In genomic region chr11:47468598-47469214, GRCh38 we compare ENCODE assay signal across 13 cellular contexts. TPM values are rescaled to one million over a fixed set of nuclear protein-coding genes. Genes with fewer than 3 reads are reported as not detected.
A peak's percentile ranks its signal among the peaks of the same experiment; 100 is the strongest.
DNase-seq lines count a peak whose midpoint lies in the region; TF ChIP-seq lines count a peak whose summit lies in the region.
"Had no signal": no experiment of that assay in that cellular context is flagged by ENCODE, and none has a peak within 500 bp of the region (broad histone marks: within the 10 kb centered on the region; RNA-seq: fewer than 3 reads in every experiment).

No MANE protein-coding gene starts in this region.

- no peaks in the 10 kb centered on the region for H3K27me3 ChIP-seq in Caco-2 (replicated peaks; ENCODE audit: control insufficient read depth, insufficient read depth, low read length)
- no peaks in the 10 kb centered on the region for H3K27me3 ChIP-seq in Karpas-422 (ENCODE audit: low read length)
- H3K27me3 ChIP-seq in dorsolateral prefrontal cortex: no peaks in the 10 kb centered on the region
- H3K27me3 ChIP-seq in neutrophil: no peaks in the 10 kb centered on the region
- no peaks in the 10 kb centered on the region for H3K27me3 ChIP-seq in ascending aorta
- no peaks in the 10 kb centered on the region for H3K27me3 ChIP-seq in suprapubic skin

- H3K4me1 Mint-ChIP-seq in Caco-2 (ENCODE audit: low read depth, unreplicated experiment): peaks cover 7% of the 10 kb centered on the region
- H3K4me1 Mint-ChIP-seq: mesothelial cell of epicardium had no signal

- no peak overlapping the region for H3K4me2 ChIP-seq in Karpas-422 (ENCODE audit: low read depth, low read length, poor library complexity, severe bottlenecking)

- no peaks in the 10 kb centered on the region for H3K9me3 ChIP-seq in Caco-2
- H3K9me3 ChIP-seq in Karpas-422 (ENCODE audit: low read length): no peaks in the 10 kb centered on the region
- H3K9me3 ChIP-seq in neutrophil: no peaks in the 10 kb centered on the region
- H3K9me3 ChIP-seq in ascending aorta: no peaks in the 10 kb centered on the region
- H3K9me3 ChIP-seq in suprapubic skin: no peaks in the 10 kb centered on the region

- no peaks in the 10 kb centered on the region; the same call in none of the 2 replicates for H4K20me1 ChIP-seq in Karpas-422 (ENCODE audit: insufficient read depth, low read depth, low read length)

- H3K79me2 ChIP-seq in Karpas-422 (ENCODE audit: low read length): peaks cover 81% of the 10 kb centered on the region

- peaks cover 5% of the 10 kb centered on the region; the same call in 1 of the 2 replicates for H3K4me1 ChIP-seq in Caco-2
- peaks cover 57% of the 10 kb centered on the region for H3K4me1 ChIP-seq in Karpas-422 (ENCODE audit: low read length)
- no peaks in the 10 kb centered on the region for H3K4me1 ChIP-seq in neutrophil (ENCODE audit: control insufficient read depth in 1 of 2, insufficient read depth in 1 of 2, low read depth in 1 of 2, low read length in 1 of 2)
- H3K4me1 ChIP-seq in ascending aorta: peaks cover 0 to 7% of the 10 kb centered on the region in 2 donors
- H3K4me1 ChIP-seq in suprapubic skin: peaks cover 33% of the 10 kb centered on the region

- TF ChIP-seq CTCF in Caco-2 (IDR thresholded peaks at IDR 0.05; ENCODE audit: insufficient read depth in 1 of 2, low read depth in 1 of 2, low read length in 1 of 2, severe bottlenecking in 1 of 2, unreplicated experiment in 1 of 2) (no peak), dorsolateral prefrontal cortex (IDR thresholded peaks at IDR 0.05 in 54 of 56, conservative IDR thresholded peaks at IDR 0.05 in 2 of 56; ENCODE audit: low read depth in 1 of 56, partially characterized antibody in 56 of 56) (no peak), neutrophil (IDR thresholded peaks at IDR 0.05) (no peak), ascending aorta (IDR thresholded peaks at IDR 0.05) (no peak), suprapubic skin (IDR thresholded peaks at IDR 0.05) (no peak)

- no peak overlapping the region for H2AFZ ChIP-seq in Karpas-422 (ENCODE audit: low read length)

- peak overlapping the region; percentile 2 for H3K27ac Mint-ChIP-seq in Caco-2 (ENCODE audit: unreplicated experiment)

- POLR2A ChIA-PET in Caco-2 (lab: Charles Lee): no interaction called here

- 67% methylated on average over 8 of the region's 8 CpGs for WGBS in suprapubic skin

- H3K4me3 ChIP-seq in Caco-2 (ENCODE audit: low read depth, low read length) (no peak overlapping the region), Karpas-422 (ENCODE audit: low read length) (no peak overlapping the region), dorsolateral prefrontal cortex (no peak overlapping the region), neutrophil (ENCODE audit: low read depth in 1 of 2, low read length in 1 of 2) (no peak overlapping the region), ascending aorta (no peak overlapping the region), suprapubic skin (no peak overlapping the region)

- BruUV-seq in Caco-2 (replicated peaks; lab: Mats Ljungman, UMichigan): no TSS peak

- H3K9me2 ChIP-seq in Karpas-422 (replicated peaks; ENCODE audit: insufficient read depth, low read length): no peaks in the 10 kb centered on the region

- no peak for TF ChIP-seq POLR2A in suprapubic skin (IDR thresholded peaks at IDR 0.05)

- intact Hi-C loops in Caco-2 (cut with micrococcal nuclease; ENCODE audit: unreplicated experiment) (no loop called here), dorsolateral prefrontal cortex (cut with DNase I) (loop anchor here in 1 of 2 donors (5.0 kb wide), 1 partner anchor 84 kb away; the partner anchor contains the start of gene CELF1), ascending aorta (cut with DNase I) (loop anchor here (5.0 kb wide), 2 partner anchors 84 to 99 kb away; partner anchors contain the start of genes CELF1 and PTPMT1)

- no peaks in the 10 kb centered on the region for H3K9me3 Mint-ChIP-seq in Caco-2 (ENCODE audit: unreplicated experiment)
- H3K9me3 Mint-ChIP-seq: mesothelial cell of epicardium had no signal

- no peaks in the 10 kb centered on the region for H3K27me3 Mint-ChIP-seq in Caco-2 (ENCODE audit: insufficient read depth, unreplicated experiment)

- CTCF ChIA-PET in Caco-2 (lab: Charles Lee): no interaction called here

- in situ Hi-C loops in ACHN (cut with HindIII; ENCODE audit: low pct_ligation_motif_present, low pct_unique_long_range_greater_than_20kb, low sequenced_read_pairs): no loop called here

- H3K4me3 Mint-ChIP-seq in Caco-2 (ENCODE audit: unreplicated experiment): no peak overlapping the region
- H3K4me3 Mint-ChIP-seq: mesothelial cell of epicardium had no signal

- 0 out of 2 replicates have a peak, but pooled peaks cover 2% of the 10 kb centered on the region for H3K36me3 ChIP-seq in Caco-2 (ENCODE audit: control insufficient read depth, insufficient read depth, low read length)
- peaks cover 45% of the 10 kb centered on the region; the same call in 1 of the 2 replicates for H3K36me3 ChIP-seq in Karpas-422 (ENCODE audit: insufficient read depth, low read length)
- H3K36me3 ChIP-seq in neutrophil: peaks cover 79% of the 10 kb centered on the region
- peaks cover 27 to 43% of the 10 kb centered on the region in 2 donors for H3K36me3 ChIP-seq in ascending aorta
- H3K36me3 ChIP-seq in suprapubic skin: peaks cover 62% of the 10 kb centered on the region

- peaks cover 87% of the 10 kb centered on the region for H3K36me3 Mint-ChIP-seq in Caco-2 (ENCODE audit: insufficient read depth, unreplicated experiment)

- no peak overlapping the region for H3K9ac ChIP-seq in Karpas-422 (ENCODE audit: low read length)

- 0 out of 2 replicates have a peak overlapping the region, but pooled peaks have one; percentile 36 for H3K27ac ChIP-seq in Karpas-422 (ENCODE audit: low read length)
- peak overlapping the region in 55 of 59 donors; percentile 21 to 89 (median 80) for H3K27ac ChIP-seq in dorsolateral prefrontal cortex
- peak overlapping the region; percentile 35 for H3K27ac ChIP-seq in neutrophil
- peak overlapping the region in 1 of 2 donors; percentile 3 for H3K27ac ChIP-seq in ascending aorta
- H3K27ac ChIP-seq in suprapubic skin: no peak overlapping the region

- DNase-seq in Caco-2 (no peak), Karpas-422 (no peak), dorsolateral prefrontal cortex (no peak), NOMO-1 (lab: John Stamatoyannopoulos, UW; ENCODE audit: unreplicated experiment in 2 of 2) (no peak), ascending aorta (ENCODE audit: low spot score in 2 of 2) (no peak), suprapubic skin (ENCODE audit: low spot score in 2 of 2) (no peak), ACHN (no peak)
- DNase-seq: activated CD4-positive, alpha-beta T cell treated with anti-CD3 and anti-CD28 coated beads for 4 hours; DMS53; MM.1S had no signal

- TF ChIP-seq EP300 in suprapubic skin (IDR thresholded peaks at IDR 0.05): no peak

RNA-seq across cellular contexts. Expression of gene RAPSN, which starts 19.8 kb away (rescaled TPM):
- 0.93 and 2.0 TPM in 2 replicates for total RNA-seq in Caco-2 (2022)
- total RNA-seq in Karpas-422 (2014; rRNA removed; shearing (Covaris generic); ENCODE audit: low replicate concordance): 0.52 and 4.5 TPM in 2 replicates
- 1 to 10 TPM in 5 of 120 experiments, under 1 TPM in 44, not detected in 71; 0.26 to 2.1 (median 0.56) TPM for total RNA-seq in dorsolateral prefrontal cortex
- not detected for total RNA-seq in ascending aorta
- total RNA-seq in suprapubic skin: 1 to 10 TPM in 2 of 4 donors, under 1 TPM in 1, not detected in 1; 0.59 to 4.6 (median 1.0) TPM
- total RNA-seq: glomerular endothelial cell had no signal

RNA-seq across cellular contexts. Expression of gene PSMC3, which starts 42.5 kb away (rescaled TPM):
- total RNA-seq in Caco-2 (2022): 191 and 196 TPM in 2 replicates
- total RNA-seq in Karpas-422 (2014; rRNA removed; shearing (Covaris generic); ENCODE audit: low replicate concordance): 40.6 and 119 TPM in 2 replicates
- total RNA-seq in dorsolateral prefrontal cortex: 100 to 1,000 TPM in 90 of 120 experiments, 10 to 100 TPM in 30; 65.6 to 166 (median 113) TPM
- 34.8 TPM for total RNA-seq in ascending aorta
- 100 to 1,000 TPM in 3 of 4 donors, 10 to 100 TPM in 1; 52.5 to 124 (median 103) TPM for total RNA-seq in suprapubic skin
